Comparison of ENCODE assay signal across 27 cellular contexts in genomic region chr5:33430983-33431382, GRCh38.
"Had no signal": no experiment of that assay in that cellular context is flagged by ENCODE, and none has a peak within 500 bp of the region (broad histone marks: within the 10 kb centered on the region; RNA-seq: fewer than 3 reads in every experiment).

No MANE protein-coding gene starts in this region.

- H3K4me3 ChIP-seq: colonic mucosa, coronary artery, dorsolateral prefrontal cortex, esophagus muscularis mucosa, esophagus squamous epithelium, gastrocnemius medialis, gastroesophageal sphincter, heart left ventricle, heart right ventricle had no signal

- H3K27ac ChIP-seq: colonic mucosa, coronary artery, dorsolateral prefrontal cortex, epithelial cell of prostate, esophagus muscularis mucosa, esophagus squamous epithelium, foreskin keratinocyte, gastrocnemius medialis, gastroesophageal sphincter, heart left ventricle, heart right ventricle had no signal

- H3K9me3 ChIP-seq: colonic mucosa, esophagus muscularis mucosa, esophagus squamous epithelium, gastrocnemius medialis had no signal

- H3K27me3 ChIP-seq: colonic mucosa, foreskin keratinocyte, gastrocnemius medialis, heart left ventricle had no signal

- H3K4me1 ChIP-seq: colonic mucosa, esophagus muscularis mucosa, foreskin keratinocyte, gastrocnemius medialis had no signal

- H3K36me3 ChIP-seq: colonic mucosa, esophagus muscularis mucosa, esophagus squamous epithelium, gastrocnemius medialis, gastroesophageal sphincter, heart left ventricle, heart right ventricle had no signal

- DNase-seq: colonic mucosa; cortex of kidney; dermis blood vessel endothelial cell; dorsolateral prefrontal cortex; effector CD4-positive, alpha-beta T cell; effector CD8-positive, alpha-beta T cell; effector memory CD4-positive, alpha-beta T cell; effector memory CD8-positive, alpha-beta T cell; endodermal cell; erythroblast; esophagus squamous epithelium; foreskin keratinocyte; foreskin melanocyte; gastrocnemius medialis; glutamatergic neuron; head of caudate nucleus; heart left ventricle; heart right ventricle had no signal

- ATAC-seq: effector memory CD8-positive, alpha-beta T cell; esophagus mucosa; foreskin keratinocyte; gastrocnemius medialis; gastroesophageal sphincter; heart left ventricle; heart right ventricle had no signal

- FAIRE-seq: colon, endometrium, endothelial cell of umbilical vein, frontal cortex had no signal
